22 cellular contexts compared by ENCODE assay signal in genomic region chr7:127857464-127857841, GRCh38.
"Had no signal": no experiment of that assay in that cellular context is flagged by ENCODE, and none has a peak within 500 bp of the region (broad histone marks: within the 10 kb centered on the region; RNA-seq: fewer than 3 reads in every experiment).

No MANE protein-coding gene starts in this region.

- H3K4me3 Mint-ChIP-seq: activated B cell treated with CpG ODN at 0.5 μM for 24 hours; activated CD8-positive, alpha-beta memory T cell treated with anti-CD3 and anti-CD28 coated beads, Interleukin-2, amount 10 ng/mL, durations not matched to agents 7 days and 5 days had no signal

- H3K27ac Mint-ChIP-seq: activated B cell treated with CpG ODN at 0.5 μM for 24 hours; activated CD8-positive, alpha-beta T cell treated with anti-CD3 and anti-CD28 coated beads, Interleukin-2, amount 10 ng/mL, durations not matched to agents 7 days and 5 days had no signal

- DNase-seq: activated B cell treated with CpG ODN at 0.5 μM for 24 hours; activated CD4-positive, alpha-beta T cell treated with anti-CD3 and anti-CD28 coated beads for 1 hour; activated effector memory CD4-positive, alpha-beta T cell treated with anti-CD3 and anti-CD28 coated beads, Interleukin-2, amount 50 U/mL, for 16 hours; activated naive CD4-positive, alpha-beta T cell treated with Interleukin-2 at 50 U/mL for 16 hours; adrenal gland; anterior cingulate cortex; KG1; NCI-H1105; NCI-H1436 treated with DMSO at 0.1 percent for 48 hours; NCI-H187; NCI-H2081; NCI-H510A treated with DMSO at 0.1 percent for 48 hours; NCI-H69; PC-9; SHP77 treated with DMSO at 0.1 percent for 48 hours; T-helper 9 cell had no signal

- H2AFZ ChIP-seq: PC-9 had no signal

- H3K9me3 Mint-ChIP-seq: activated B cell treated with CpG ODN at 0.5 μM for 24 hours; activated T-cell treated with anti-CD3 and anti-CD28 coated beads, Interleukin-2, amount 50 U/mL, for 72 hours; IgD-negative memory B cell; T-helper 1 cell treated with Interleukin-12 subunit alpha and Interleukin-12 subunit beta and Interleukin-4 antibody, amounts not matched to agents 30 μg/mL and 1 μg/mL, for 36 hours had no signal

- H3K27me3 ChIP-seq: adrenal gland had no signal

- H3K9me3 ChIP-seq: adrenal gland had no signal

- H3K27ac ChIP-seq: PC-9 had no signal

- H3K36me3 ChIP-seq: adrenal gland had no signal

- H3K27me3 Mint-ChIP-seq: activated B cell treated with CpG ODN at 0.5 μM for 24 hours; activated CD8-positive, alpha-beta memory T cell treated with anti-CD3 and anti-CD28 coated beads, Interleukin-2, amount 10 ng/mL, durations not matched to agents 7 days and 5 days; activated naive CD8-positive, alpha-beta T cell; IgD-negative memory B cell had no signal

- H3K4me2 ChIP-seq: PC-9 had no signal

- H3K4me3 ChIP-seq: adrenal gland, PC-9 had no signal
